In the genomic region with DNA sequence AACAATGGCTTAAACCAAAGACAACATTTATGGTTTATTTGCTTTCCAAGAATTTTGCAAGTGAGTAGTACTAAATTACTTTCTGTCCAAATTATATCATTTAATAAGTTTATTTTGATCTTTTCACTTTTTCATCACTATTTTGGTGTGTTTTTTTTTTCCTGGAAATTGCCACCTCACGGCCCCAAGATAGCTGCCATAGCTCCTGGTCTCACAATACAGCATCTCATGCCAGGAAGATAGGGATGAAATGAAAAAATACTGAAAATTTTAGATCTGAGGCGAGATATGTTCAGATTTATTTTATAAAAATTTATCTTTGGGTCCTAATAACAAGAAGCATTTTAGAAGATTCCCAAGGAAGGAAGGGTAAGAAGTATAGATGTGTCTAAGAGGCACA, we compare ENCODE assay signal across 41 cellular contexts. TPM values are rescaled to one million over a fixed set of nuclear protein-coding genes. Genes with fewer than 3 reads are reported as not detected.
"Had no signal": no experiment of that assay in that cellular context is flagged by ENCODE, and none has a peak within 500 bp of the region (broad histone marks: within the 10 kb centered on the region; RNA-seq: fewer than 3 reads in every experiment).

No MANE protein-coding gene starts in this region.

- FAIRE-seq: astrocyte, bronchial epithelial cell had no signal

- H3K9me3 Mint-ChIP-seq: central memory CD8-positive, alpha-beta T cell had no signal

- H3K4me3 ChIP-seq: adrenal gland, ascending aorta, body of pancreas, breast epithelium, cardiac muscle cell had no signal

- H3K27ac ChIP-seq: ascending aorta, brain microvascular endothelial cell, breast epithelium, cardiac muscle cell had no signal

- H3K4me3 Mint-ChIP-seq: activated naive CD4-positive, alpha-beta T cell treated with anti-CD3 and anti-CD28 coated beads for 36 hours; activated naive CD4-positive, alpha-beta T cell treated with anti-CD3 and anti-CD28 coated beads, Interleukin-2, amount 10 ng/mL, durations not matched to agents 7 days and 5 days; activated naive CD4-positive, alpha-beta T cell treated with anti-CD3 and anti-CD28 coated beads, Interleukin-2, amount 50 U/mL, for 24 hours; activated naive CD8-positive, alpha-beta T cell; activated naive CD8-positive, alpha-beta T cell treated with anti-CD3 and anti-CD28 coated beads for 36 hours; activated naive CD8-positive, alpha-beta T cell treated with anti-CD3 and anti-CD28 coated beads, Interleukin-2, amount 10 ng/mL, durations not matched to agents 7 days and 5 days; activated naive CD8-positive, alpha-beta T cell treated with anti-CD3 and anti-CD28 coated beads, Interleukin-2, amount 50 U/mL, for 24 hours; activated T-cell treated with anti-CD3 and anti-CD28 coated beads, Interleukin-2, amount 50 U/mL, for 24 hours; activated T-cell treated with anti-CD3 and anti-CD28 coated beads, Interleukin-2, amount 50 U/mL, for 4 hours; activated T-cell treated with anti-CD3 and anti-CD28 coated beads, Interleukin-2, amount 50 U/mL, for 72 hours; activated T-helper 1 cell treated with anti-CD3 and anti-CD28 coated beads, Interleukin-12 subunit alpha, Interleukin-12 subunit beta, Interleukin-2, Interleukin-4 antibody, amounts not matched to agents 30 ng/mL and 10 ng/mL and 1 ng/mL, durations not matched to agents 14 hours and 24 hours and 36 hours; activated T-helper 17 cell treated with anti-CD3 and anti-CD28 coated beads, Interleukin-2, amount 50 U/mL, for 72 hours; brain; central memory CD8-positive, alpha-beta T cell had no signal

- H3K36me3 ChIP-seq: adrenal gland, ascending aorta, brain microvascular endothelial cell, breast epithelium, cardiac muscle cell had no signal

- H3K9me3 ChIP-seq: adrenal gland, ascending aorta, body of pancreas, breast epithelium had no signal

- H3K4me1 Mint-ChIP-seq: activated naive CD4-positive, alpha-beta T cell treated with anti-CD3 and anti-CD28 coated beads, Interleukin-2, amount 10 ng/mL, durations not matched to agents 7 days and 5 days; activated naive CD4-positive, alpha-beta T cell treated with anti-CD3 and anti-CD28 coated beads, Interleukin-2, amount 50 U/mL, for 24 hours; activated naive CD8-positive, alpha-beta T cell treated with anti-CD3 and anti-CD28 coated beads, Interleukin-2, amount 10 ng/mL, durations not matched to agents 7 days and 5 days; activated T-helper 17 cell treated with anti-CD3 and anti-CD28 coated beads, Interleukin-2, amount 50 U/mL, for 72 hours; brain; central memory CD8-positive, alpha-beta T cell had no signal

- DNase-seq: activated effector memory CD4-positive, alpha-beta T cell treated with anti-CD3 and anti-CD28 coated beads, Interleukin-2, amount 50 U/mL, for 16 hours; activated effector memory CD4-positive, alpha-beta T cell treated with Interleukin-2 at 50 U/mL for 16 hours; activated gamma-delta T cell; activated gamma-delta T cell treated with Interleukin-2 at 50 U/mL for 16 hours; activated naive CD4-positive, alpha-beta T cell; activated naive CD4-positive, alpha-beta T cell treated with anti-CD3 and anti-CD28 coated beads for 36 hours; activated naive CD4-positive, alpha-beta T cell treated with anti-CD3 and anti-CD28 coated beads, Interleukin-2, amount 10 ng/mL, durations not matched to agents 7 days and 5 days; activated naive CD4-positive, alpha-beta T cell treated with anti-CD3 and anti-CD28 coated beads, Interleukin-2, amount 50 U/mL, for 16 hours; activated naive CD4-positive, alpha-beta T cell treated with Interleukin-2 at 50 U/mL for 16 hours; activated naive CD8-positive, alpha-beta T cell treated with anti-CD3 and anti-CD28 coated beads for 36 hours; activated naive CD8-positive, alpha-beta T cell treated with anti-CD3 and anti-CD28 coated beads, Interleukin-2, amount 10 ng/mL, durations not matched to agents 7 days and 5 days; activated naive CD8-positive, alpha-beta T cell treated with anti-CD3 and anti-CD28 coated beads, Interleukin-2, amount 50 U/mL, for 24 hours; activated T-cell treated with anti-CD3 and anti-CD28 coated beads, Interleukin-2, amount 50 U/mL, for 1 hour; activated T-cell treated with anti-CD3 and anti-CD28 coated beads, Interleukin-2, amount 50 U/mL, for 24 hours; activated T-cell treated with anti-CD3 and anti-CD28 coated beads, Interleukin-2, amount 50 U/mL, for 4 hours; activated T-cell treated with anti-CD3 and anti-CD28 coated beads, Interleukin-2, amount 50 U/mL, for 48 hours; activated T-cell treated with anti-CD3 and anti-CD28 coated beads, Interleukin-2, amount 50 U/mL, for 72 hours; adrenal gland; amniotic stem cell; amygdala; anterior cingulate cortex; aorta; body of pancreas; brain microvascular endothelial cell; caudate nucleus; central memory CD4-positive, alpha-beta T cell; cerebellar nuclear complex had no signal

- H3K4me1 ChIP-seq: ascending aorta, body of pancreas, breast epithelium had no signal

- H3K36me3 Mint-ChIP-seq: activated naive CD4-positive, alpha-beta T cell treated with anti-CD3 and anti-CD28 coated beads, Interleukin-2, amount 10 ng/mL, durations not matched to agents 7 days and 5 days; activated naive CD4-positive, alpha-beta T cell treated with anti-CD3 and anti-CD28 coated beads, Interleukin-2, amount 50 U/mL, for 24 hours; activated naive CD4-positive, alpha-beta T cell treated with anti-CD3 and anti-CD28 coated beads, Interleukin-2, amount 50 U/mL, for 72 hours; activated naive CD8-positive, alpha-beta T cell; activated naive CD8-positive, alpha-beta T cell treated with anti-CD3 and anti-CD28 coated beads for 36 hours; brain had no signal

- H3K27me3 Mint-ChIP-seq: activated naive CD4-positive, alpha-beta T cell treated with anti-CD3 and anti-CD28 coated beads, Interleukin-2, amount 10 ng/mL, durations not matched to agents 7 days and 5 days; activated naive CD8-positive, alpha-beta T cell treated with anti-CD3 and anti-CD28 coated beads, Interleukin-2, amount 10 ng/mL, durations not matched to agents 7 days and 5 days; central memory CD8-positive, alpha-beta T cell had no signal

- ATAC-seq: activated naive CD4-positive, alpha-beta T cell treated with anti-CD3 and anti-CD28 coated beads, Interleukin-2, amount 50 U/mL, for 72 hours; activated naive CD8-positive, alpha-beta T cell treated with anti-CD3 and anti-CD28 coated beads, Interleukin-2, amount 50 U/mL, for 24 hours; activated T-cell treated with anti-CD3 and anti-CD28 coated beads, Interleukin-2, amount 50 U/mL, for 4 hours; activated T-cell treated with anti-CD3 and anti-CD28 coated beads, Interleukin-2, amount 50 U/mL, for 72 hours; activated T-helper 17 cell treated with anti-CD3 and anti-CD28 coated beads, Interleukin-2, amount 50 U/mL, for 72 hours; body of pancreas had no signal

- H3K27me3 ChIP-seq: adrenal gland, ascending aorta, body of pancreas, brain microvascular endothelial cell, breast epithelium, cardiac muscle cell had no signal

- H3K27ac Mint-ChIP-seq: activated naive CD4-positive, alpha-beta T cell treated with anti-CD3 and anti-CD28 coated beads for 36 hours; activated naive CD4-positive, alpha-beta T cell treated with anti-CD3 and anti-CD28 coated beads, Interleukin-2, amount 10 ng/mL, durations not matched to agents 7 days and 5 days; activated naive CD4-positive, alpha-beta T cell treated with anti-CD3 and anti-CD28 coated beads, Interleukin-2, amount 50 U/mL, for 24 hours; activated naive CD4-positive, alpha-beta T cell treated with anti-CD3 and anti-CD28 coated beads, Interleukin-2, amount 50 U/mL, for 72 hours; activated naive CD8-positive, alpha-beta T cell; activated naive CD8-positive, alpha-beta T cell treated with anti-CD3 and anti-CD28 coated beads for 36 hours; activated naive CD8-positive, alpha-beta T cell treated with anti-CD3 and anti-CD28 coated beads, Interleukin-2, amount 10 ng/mL, durations not matched to agents 7 days and 5 days; activated naive CD8-positive, alpha-beta T cell treated with anti-CD3 and anti-CD28 coated beads, Interleukin-2, amount 50 U/mL, for 24 hours; activated T-cell treated with anti-CD3 and anti-CD28 coated beads, Interleukin-2, amount 50 U/mL, for 24 hours; activated T-cell treated with anti-CD3 and anti-CD28 coated beads, Interleukin-2, amount 50 U/mL, for 72 hours; activated T-helper 1 cell treated with anti-CD3 and anti-CD28 coated beads, Interleukin-12 subunit alpha, Interleukin-12 subunit beta, Interleukin-2, Interleukin-4 antibody, amounts not matched to agents 30 ng/mL and 10 ng/mL and 1 ng/mL, durations not matched to agents 14 hours and 24 hours and 36 hours; activated T-helper 17 cell treated with anti-CD3 and anti-CD28 coated beads, Interleukin-2, amount 50 U/mL, for 72 hours; activated T-helper 2 cell treated with anti-CD3 and anti-CD28 coated beads, Interferon-gamma antibody, Interleukin-2, Interleukin-4, amounts not matched to agents 10 μg/mL and 5 μg/mL and 100 μg/mL, durations not matched to agents 14 hours and 24 hours and 36 hours; brain had no signal

RNA-seq across cellular contexts. Expression of gene FPR3, which starts 6.9 kb away (rescaled TPM):
- total RNA-seq: activated naive CD4-positive, alpha-beta T cell treated with anti-CD3 and anti-CD28 coated beads for 36 hours; activated naive CD4-positive, alpha-beta T cell treated with anti-CD3 and anti-CD28 coated beads, Interleukin-2, amount 50 U/mL, for 72 hours; activated naive CD8-positive, alpha-beta T cell treated with anti-CD3 and anti-CD28 coated beads for 36 hours; activated T-cell treated with anti-CD3 and anti-CD28 coated beads, Interleukin-2, amount 50 U/mL, for 4 hours; activated T-cell treated with anti-CD3 and anti-CD28 coated beads, Interleukin-2, amount 50 U/mL, for 72 hours; activated T-helper 1 cell treated with anti-CD3 and anti-CD28 coated beads, Interleukin-12 subunit alpha, Interleukin-12 subunit beta, Interleukin-2, Interleukin-4 antibody, amounts not matched to agents 30 ng/mL and 10 ng/mL and 1 ng/mL, durations not matched to agents 14 hours and 24 hours and 36 hours; activated T-helper 17 cell treated with anti-CD3 and anti-CD28 coated beads, Interleukin-2, amount 50 U/mL, for 72 hours; activated T-helper 2 cell treated with anti-CD3 and anti-CD28 coated beads, Interferon-gamma antibody, Interleukin-2, Interleukin-4, amounts not matched to agents 10 μg/mL and 5 μg/mL and 100 μg/mL, durations not matched to agents 14 hours and 24 hours and 36 hours; astrocyte; bronchial epithelial cell; cardiac muscle cell; chondrocyte had no signal
- polyA plus RNA-seq: cardiac muscle cell had no signal

RNA-seq across cellular contexts. Expression of gene FPR2, which starts 27.0 kb away (rescaled TPM):
- total RNA-seq: activated naive CD4-positive, alpha-beta T cell treated with anti-CD3 and anti-CD28 coated beads for 36 hours; activated naive CD4-positive, alpha-beta T cell treated with anti-CD3 and anti-CD28 coated beads, Interleukin-2, amount 50 U/mL, for 72 hours; activated naive CD8-positive, alpha-beta T cell treated with anti-CD3 and anti-CD28 coated beads for 36 hours; activated naive CD8-positive, alpha-beta T cell treated with anti-CD3 and anti-CD28 coated beads, Interleukin-2, amount 10 ng/mL, durations not matched to agents 7 days and 5 days; activated T-cell treated with anti-CD3 and anti-CD28 coated beads, Interleukin-2, amount 50 U/mL, for 4 hours; activated T-cell treated with anti-CD3 and anti-CD28 coated beads, Interleukin-2, amount 50 U/mL, for 72 hours; activated T-helper 1 cell treated with anti-CD3 and anti-CD28 coated beads, Interleukin-12 subunit alpha, Interleukin-12 subunit beta, Interleukin-2, Interleukin-4 antibody, amounts not matched to agents 30 ng/mL and 10 ng/mL and 1 ng/mL, durations not matched to agents 14 hours and 24 hours and 36 hours; activated T-helper 17 cell treated with anti-CD3 and anti-CD28 coated beads, Interleukin-2, amount 50 U/mL, for 72 hours; activated T-helper 2 cell treated with anti-CD3 and anti-CD28 coated beads, Interferon-gamma antibody, Interleukin-2, Interleukin-4, amounts not matched to agents 10 μg/mL and 5 μg/mL and 100 μg/mL, durations not matched to agents 14 hours and 24 hours and 36 hours; astrocyte; bronchial epithelial cell; cardiac muscle cell; chondrocyte had no signal
- polyA plus RNA-seq: cardiac muscle cell had no signal

RNA-seq across cellular contexts. Expression of gene FPR1, which starts 36.4 kb away (rescaled TPM):
- total RNA-seq: activated naive CD4-positive, alpha-beta T cell treated with anti-CD3 and anti-CD28 coated beads for 36 hours; activated naive CD4-positive, alpha-beta T cell treated with anti-CD3 and anti-CD28 coated beads, Interleukin-2, amount 50 U/mL, for 72 hours; activated naive CD8-positive, alpha-beta T cell treated with anti-CD3 and anti-CD28 coated beads for 36 hours; activated naive CD8-positive, alpha-beta T cell treated with anti-CD3 and anti-CD28 coated beads, Interleukin-2, amount 10 ng/mL, durations not matched to agents 7 days and 5 days; activated T-cell treated with anti-CD3 and anti-CD28 coated beads, Interleukin-2, amount 50 U/mL, for 4 hours; activated T-cell treated with anti-CD3 and anti-CD28 coated beads, Interleukin-2, amount 50 U/mL, for 72 hours; activated T-helper 1 cell treated with anti-CD3 and anti-CD28 coated beads, Interleukin-12 subunit alpha, Interleukin-12 subunit beta, Interleukin-2, Interleukin-4 antibody, amounts not matched to agents 30 ng/mL and 10 ng/mL and 1 ng/mL, durations not matched to agents 14 hours and 24 hours and 36 hours; activated T-helper 17 cell treated with anti-CD3 and anti-CD28 coated beads, Interleukin-2, amount 50 U/mL, for 72 hours; activated T-helper 2 cell treated with anti-CD3 and anti-CD28 coated beads, Interferon-gamma antibody, Interleukin-2, Interleukin-4, amounts not matched to agents 10 μg/mL and 5 μg/mL and 100 μg/mL, durations not matched to agents 14 hours and 24 hours and 36 hours; astrocyte; bronchial epithelial cell; cardiac muscle cell; chondrocyte had no signal
- polyA plus RNA-seq: cardiac muscle cell had no signal
